ENCODE assay signal across 19 cellular contexts in genomic region chr1:205719762-205720161, GRCh38. TPM values are rescaled to one million over a fixed set of nuclear protein-coding genes. Genes with fewer than 3 reads are reported as not detected.
DNase-seq lines count a peak whose midpoint lies in the region; ATAC-seq, FAIRE-seq and TF ChIP-seq lines count a peak whose summit lies in the region.
"Had no signal": no experiment of that assay in that cellular context is flagged by ENCODE, and none has a peak within 500 bp of the region (broad histone marks: within the 10 kb centered on the region; RNA-seq: fewer than 3 reads in every experiment).

No MANE protein-coding gene starts in this region.

- H3K4me1 ChIP-seq in mammary epithelial cell (ENCODE audit: insufficient read depth, low read length) = peaks cover under 1% of the 10 kb centered on the region

- H3K9me3 ChIP-seq in mammary epithelial cell (replicated peaks; ENCODE audit: insufficient read depth, low read length) = no peaks in the 10 kb centered on the region

- in situ Hi-C loops in mammary epithelial cell (cut with MboI; ENCODE audit: low sequenced_read_pairs in 2 of 2) = loop anchor here in 1 of 2 donors (10.0 kb wide), 1 partner anchor 125 kb away; no protein-coding TSS in a partner anchor

- CTCF ChIA-PET in activated CD4-positive, alpha-beta T cell treated with anti-CD3 and anti-CD28 coated beads, Interleukin-2, amount 10 ng/mL, durations not matched to agents 7 days and 5 days (lab: Charles Lee) = no interaction called here
- CTCF ChIA-PET in mammary epithelial cell (lab: Charles Lee; ENCODE audit: low non-redundant PET) = no interaction called here

- H3K27me3 Mint-ChIP-seq in activated CD4-positive, alpha-beta T cell treated with anti-CD3 and anti-CD28 coated beads, Interleukin-2, amount 10 ng/mL, durations not matched to agents 7 days and 5 days = no peaks in the 10 kb centered on the region
- no peaks in the 10 kb centered on the region for H3K27me3 Mint-ChIP-seq in T-helper 2 cell treated with Interferon-gamma antibody and Interleukin-4, amounts not matched to agents 5 μg/mL and 100 μg/mL, for 36 hours (ENCODE audit: low read depth)
- no peaks in the 10 kb centered on the region for H3K27me3 Mint-ChIP-seq in activated naive CD8-positive, alpha-beta T cell treated with anti-CD3 and anti-CD28 coated beads, Interleukin-2, amount 50 U/mL, for 24 hours

- no peak for TF ChIP-seq CTCF in D721Med (IDR thresholded peaks at IDR 0.05; ENCODE audit: insufficient read depth, missing control alignments)
- TF ChIP-seq CTCF in mammary epithelial cell (conservative IDR thresholded peaks at IDR 0.05 in 1 of 2, IDR thresholded peaks at IDR 0.05 in 1 of 2; ENCODE audit: extremely low read depth in 1 of 2, insufficient read depth in 1 of 2, low read depth in 1 of 2, low read length in 2 of 2) = no peak

- no peak overlapping the region for H3K4me3 Mint-ChIP-seq in activated CD4-positive, alpha-beta T cell treated with anti-CD3 and anti-CD28 coated beads, Interleukin-2, amount 10 ng/mL, durations not matched to agents 7 days and 5 days
- no peak overlapping the region for H3K4me3 Mint-ChIP-seq in T-helper 2 cell treated with Interferon-gamma antibody and Interleukin-4, amounts not matched to agents 5 μg/mL and 100 μg/mL, for 36 hours
- H3K4me3 Mint-ChIP-seq in activated naive CD8-positive, alpha-beta T cell treated with anti-CD3 and anti-CD28 coated beads, Interleukin-2, amount 50 U/mL, for 24 hours = no peak overlapping the region

- H3K9ac ChIP-seq in mammary epithelial cell (ENCODE audit: insufficient read depth, low read length) = no peak overlapping the region

- DNase-seq in activated CD4-positive, alpha-beta T cell treated with anti-CD3 and anti-CD28 coated beads, Interleukin-2, amount 10 ng/mL, durations not matched to agents 7 days and 5 days = no peak
- no peak for DNase-seq in activated CD4-positive, alpha-beta T cell treated with anti-CD3 and anti-CD28 coated beads, Interleukin-2, amount 50 U/mL, for 48 hours
- DNase-seq in D721Med (ENCODE audit: insufficient read length, low spot score) = no peak
- no peak for DNase-seq in T-helper 2 cell treated with Interferon-gamma antibody and Interleukin-4, amounts not matched to agents 5 μg/mL and 100 μg/mL, for 36 hours (ENCODE audit: low spot score)
- DNase-seq in activated naive CD8-positive, alpha-beta T cell treated with anti-CD3 and anti-CD28 coated beads, Interleukin-2, amount 50 U/mL, for 24 hours = no peak
- DNase-seq in mammary epithelial cell = no peak
- DNase-seq: C1 segment of cervical spinal cord; EL; HCEC 1CT; Karpas-422; MM.1S; NCI-H1105; NCI-H1694 treated with DMSO at 0.1 percent for 48 hours; NCI-H69; NK-92 treated with Interleukin-12 subunit alpha and Interleukin-12 subunit beta, amount 100 ng/mL, for 24 hours; PC-3 had no signal

- peaks cover 72% of the 10 kb centered on the region for H3K36me3 Mint-ChIP-seq in activated CD4-positive, alpha-beta T cell treated with anti-CD3 and anti-CD28 coated beads, Interleukin-2, amount 10 ng/mL, durations not matched to agents 7 days and 5 days (ENCODE audit: low read depth)
- H3K36me3 Mint-ChIP-seq in T-helper 2 cell treated with Interferon-gamma antibody and Interleukin-4, amounts not matched to agents 5 μg/mL and 100 μg/mL, for 36 hours (ENCODE audit: low read depth) = peaks cover 77% of the 10 kb centered on the region
- peaks cover 68% of the 10 kb centered on the region for H3K36me3 Mint-ChIP-seq in activated naive CD8-positive, alpha-beta T cell treated with anti-CD3 and anti-CD28 coated beads, Interleukin-2, amount 50 U/mL, for 24 hours (ENCODE audit: low read depth)

- H2AFZ ChIP-seq in mammary epithelial cell (ENCODE audit: low read depth, low read length) = no peak overlapping the region

- H3K4me1 Mint-ChIP-seq in activated CD4-positive, alpha-beta T cell treated with anti-CD3 and anti-CD28 coated beads, Interleukin-2, amount 10 ng/mL, durations not matched to agents 7 days and 5 days = peaks cover 22% of the 10 kb centered on the region
- peaks cover 18% of the 10 kb centered on the region for H3K4me1 Mint-ChIP-seq in T-helper 2 cell treated with Interferon-gamma antibody and Interleukin-4, amounts not matched to agents 5 μg/mL and 100 μg/mL, for 36 hours (ENCODE audit: low read depth)
- peaks cover 28% of the 10 kb centered on the region for H3K4me1 Mint-ChIP-seq in activated naive CD8-positive, alpha-beta T cell treated with anti-CD3 and anti-CD28 coated beads, Interleukin-2, amount 50 U/mL, for 24 hours

- no peaks in the 10 kb centered on the region for H4K20me1 ChIP-seq in mammary epithelial cell (ENCODE audit: insufficient read depth, low read length)

- no peak overlapping the region for H3K4me3 ChIP-seq in mammary epithelial cell (replicated peaks in 1 of 3; ENCODE audit: insufficient read depth in 1 of 3, low read depth in 2 of 3, low read length in 3 of 3)

- intact Hi-C loops in mammary epithelial cell (cut with micrococcal nuclease) = no loop called here

- H3K4me2 ChIP-seq in mammary epithelial cell (ENCODE audit: insufficient read depth, low read depth, low read length) = no peak overlapping the region

- H3K27ac Mint-ChIP-seq in activated CD4-positive, alpha-beta T cell treated with anti-CD3 and anti-CD28 coated beads, Interleukin-2, amount 10 ng/mL, durations not matched to agents 7 days and 5 days = peak overlapping the region; percentile 1
- peak overlapping the region; percentile 16 for H3K27ac Mint-ChIP-seq in T-helper 2 cell treated with Interferon-gamma antibody and Interleukin-4, amounts not matched to agents 5 μg/mL and 100 μg/mL, for 36 hours
- H3K27ac Mint-ChIP-seq in activated naive CD8-positive, alpha-beta T cell treated with anti-CD3 and anti-CD28 coated beads, Interleukin-2, amount 50 U/mL, for 24 hours = peak overlapping the region; percentile 24

- H3K36me3 ChIP-seq in mammary epithelial cell (ENCODE audit: insufficient read depth, low read length) = peaks cover 43% of the 10 kb centered on the region

- peaks cover 9% of the 10 kb centered on the region for H3K79me2 ChIP-seq in mammary epithelial cell (ENCODE audit: insufficient read depth, low read length)

- ATAC-seq in activated naive CD8-positive, alpha-beta T cell treated with anti-CD3 and anti-CD28 coated beads, Interleukin-2, amount 50 U/mL, for 24 hours = no peak
- no peak for ATAC-seq in GM19351 (IDR thresholded peaks at IDR 0.05; ENCODE audit: unreplicated experiment)
- no peak for ATAC-seq in GM18858 (IDR thresholded peaks at IDR 0.05; ENCODE audit: unreplicated experiment)
- ATAC-seq: PC-3 had no signal

- no peaks in the 10 kb centered on the region for H3K27me3 ChIP-seq in mammary epithelial cell (ENCODE audit: insufficient read depth, low read length)

- dilution Hi-C loops in mammary epithelial cell (cut with HindIII; ENCODE audit: low sequenced_read_pairs) = no loop called here

- H3K9me3 Mint-ChIP-seq in activated CD4-positive, alpha-beta T cell treated with anti-CD3 and anti-CD28 coated beads, Interleukin-2, amount 10 ng/mL, durations not matched to agents 7 days and 5 days = no peaks in the 10 kb centered on the region
- no peaks in the 10 kb centered on the region for H3K9me3 Mint-ChIP-seq in T-helper 2 cell treated with Interferon-gamma antibody and Interleukin-4, amounts not matched to agents 5 μg/mL and 100 μg/mL, for 36 hours
- H3K9me3 Mint-ChIP-seq in activated naive CD8-positive, alpha-beta T cell treated with anti-CD3 and anti-CD28 coated beads, Interleukin-2, amount 50 U/mL, for 24 hours = no peaks in the 10 kb centered on the region

- H3K27ac ChIP-seq in mammary epithelial cell (ENCODE audit: insufficient read depth, low read depth, low read length) = no peak overlapping the region

- FAIRE-seq in D721Med (lab: Jason Lieb, UNC) = peak; percentile 38
- FAIRE-seq: A204.1 had no signal

- POLR2A ChIA-PET in activated CD4-positive, alpha-beta T cell treated with anti-CD3 and anti-CD28 coated beads, Interleukin-2, amount 10 ng/mL, durations not matched to agents 7 days and 5 days (lab: Charles Lee) = no interaction called here

- no TSS peak for BruUV-seq in mammary epithelial cell (replicated peaks; lab: Mats Ljungman, UMichigan)

RNA-seq across cellular contexts. Expression of gene NUCKS1, which starts 30.2 kb away (rescaled TPM):
- 100 to 1,000 TPM; 218 TPM for total RNA-seq in activated CD4-positive, alpha-beta T cell treated with anti-CD3 and anti-CD28 coated beads, Interleukin-2, amount 10 ng/mL, durations not matched to agents 7 days and 5 days
- 100 to 1,000 TPM in 1 of 2 donors, 10 to 100 TPM in 1; 94.5 to 160 TPM for total RNA-seq in mammary epithelial cell
- 46.3 TPM for polyA plus RNA-seq in mammary epithelial cell
- polyA minus RNA-seq in mammary epithelial cell = 93.5 TPM

RNA-seq across cellular contexts. Expression of gene SLC45A3, which starts 39.5 kb away (rescaled TPM):
- total RNA-seq in activated CD4-positive, alpha-beta T cell treated with anti-CD3 and anti-CD28 coated beads, Interleukin-2, amount 10 ng/mL, durations not matched to agents 7 days and 5 days = under 1 TPM in 1 of 2 experiments, not detected in 1; 0.08 TPM
- total RNA-seq in mammary epithelial cell = 1 to 10 TPM; 3.2 to 4.3 TPM
- polyA plus RNA-seq in mammary epithelial cell = 3.3 TPM
- 2.4 TPM for polyA minus RNA-seq in mammary epithelial cell

RNA-seq across cellular contexts. Expression of gene RAB29, which starts 55.5 kb away (rescaled TPM):
- 10 to 100 TPM; 51.7 to 54.6 TPM for total RNA-seq in activated CD4-positive, alpha-beta T cell treated with anti-CD3 and anti-CD28 coated beads, Interleukin-2, amount 10 ng/mL, durations not matched to agents 7 days and 5 days
- 10 to 100 TPM; 38.4 to 41.2 TPM for total RNA-seq in mammary epithelial cell
- 34.9 TPM for polyA plus RNA-seq in mammary epithelial cell
- 71.2 TPM for polyA minus RNA-seq in mammary epithelial cell
